In the genomic region with DNA sequence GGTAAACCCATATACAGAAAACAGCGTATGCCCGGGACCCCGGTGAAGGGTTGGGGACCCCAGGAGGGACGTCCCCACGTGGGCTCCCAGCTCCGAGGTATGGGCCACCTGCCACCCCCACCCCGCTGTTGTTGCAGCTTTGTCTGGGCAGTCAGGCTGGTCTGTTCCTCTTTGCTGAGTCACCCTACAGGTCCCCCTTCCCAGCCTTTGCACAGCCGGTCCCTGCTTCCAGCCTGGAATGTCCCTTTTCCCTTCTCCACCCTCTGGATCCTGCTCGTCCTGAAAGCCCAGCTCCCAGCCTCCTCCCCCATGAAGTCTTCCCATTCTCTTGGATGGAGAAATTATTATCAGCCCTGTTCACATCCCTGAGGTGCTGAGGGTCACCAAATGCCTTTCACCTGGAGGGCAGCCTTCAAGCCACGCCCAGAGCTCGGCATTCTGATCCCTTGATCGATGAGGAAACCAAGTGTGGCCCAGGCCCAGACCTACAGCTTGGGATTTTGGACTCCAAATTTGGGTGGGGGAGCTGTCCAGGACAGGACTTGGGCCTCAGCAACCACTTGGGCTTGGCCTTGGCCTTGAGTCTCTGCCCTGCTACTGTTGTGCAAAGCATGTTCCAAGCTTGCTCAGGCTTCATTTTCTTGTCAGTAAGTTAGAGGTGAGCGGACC, we compare ENCODE assay signal across 1 cellular context.
TF ChIP-seq lines count a peak whose summit lies in the region.

No MANE protein-coding gene starts in this region.

TF ChIP-seq in H1, 55 proteins besides CTCF, POLR2A, EP300 and RAD21:
- TF ChIP-seq BRCA1 (IDR thresholded peaks at IDR 0.05; ENCODE audit: low read depth, low read length) (no peak), KDM1A (IDR thresholded peaks at IDR 0.05; ENCODE audit: borderline replicate concordance, low read length) (0 out of 2 replicates have a peak, but pooled peaks have one; percentile 7), GABPA (IDR thresholded peaks at IDR 0.05; ENCODE audit: borderline replicate concordance, insufficient read depth, low read length) (no peak), KDM5A (IDR thresholded peaks at IDR 0.05; ENCODE audit: low read length) (no peak), TBP (IDR thresholded peaks at IDR 0.05; ENCODE audit: low read depth, low read length) (0 out of 2 replicates have a peak, but pooled peaks have one; percentile 21), JUND (IDR thresholded peaks at IDR 0.05; ENCODE audit: low read length) (peak; percentile 72), MAFK (IDR thresholded peaks at IDR 0.05; ENCODE audit: low read depth, low read length) (peak; percentile 87), TEAD4 (IDR thresholded peaks at IDR 0.05; ENCODE audit: low read depth, low read length) (0 out of 2 replicates have a peak, but pooled peaks have one; percentile 46), SRF (IDR thresholded peaks at IDR 0.05; ENCODE audit: low read depth, low read length) (no peak), GTF2F1 (IDR thresholded peaks at IDR 0.05; ENCODE audit: borderline replicate concordance, low read depth, low read length) (no peak), SP2 (IDR thresholded peaks at IDR 0.05; ENCODE audit: low read length) (no peak), ZNF274 (IDR thresholded peaks at IDR 0.05; ENCODE audit: borderline replicate concordance, extremely low read depth, low read length) (no peak), BACH1 (IDR thresholded peaks at IDR 0.05; ENCODE audit: low read length) (peak; percentile 91)
- TF ChIP-seq, protein P1, sequence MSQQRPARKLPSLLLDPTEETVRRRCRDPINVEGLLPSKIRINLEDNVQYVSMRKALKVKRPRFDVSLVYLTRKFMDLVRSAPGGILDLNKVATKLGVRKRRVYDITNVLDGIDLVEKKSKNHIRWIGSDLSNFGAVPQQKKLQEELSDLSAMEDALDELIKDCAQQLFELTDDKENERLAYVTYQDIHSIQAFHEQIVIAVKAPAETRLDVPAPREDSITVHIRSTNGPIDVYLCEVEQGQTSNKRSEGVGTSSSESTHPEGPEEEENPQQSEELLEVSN (IDR thresholded peaks at IDR 0.05) = no peak; the same call in 1 of the 2 replicates
- TF ChIP-seq, protein P2, sequence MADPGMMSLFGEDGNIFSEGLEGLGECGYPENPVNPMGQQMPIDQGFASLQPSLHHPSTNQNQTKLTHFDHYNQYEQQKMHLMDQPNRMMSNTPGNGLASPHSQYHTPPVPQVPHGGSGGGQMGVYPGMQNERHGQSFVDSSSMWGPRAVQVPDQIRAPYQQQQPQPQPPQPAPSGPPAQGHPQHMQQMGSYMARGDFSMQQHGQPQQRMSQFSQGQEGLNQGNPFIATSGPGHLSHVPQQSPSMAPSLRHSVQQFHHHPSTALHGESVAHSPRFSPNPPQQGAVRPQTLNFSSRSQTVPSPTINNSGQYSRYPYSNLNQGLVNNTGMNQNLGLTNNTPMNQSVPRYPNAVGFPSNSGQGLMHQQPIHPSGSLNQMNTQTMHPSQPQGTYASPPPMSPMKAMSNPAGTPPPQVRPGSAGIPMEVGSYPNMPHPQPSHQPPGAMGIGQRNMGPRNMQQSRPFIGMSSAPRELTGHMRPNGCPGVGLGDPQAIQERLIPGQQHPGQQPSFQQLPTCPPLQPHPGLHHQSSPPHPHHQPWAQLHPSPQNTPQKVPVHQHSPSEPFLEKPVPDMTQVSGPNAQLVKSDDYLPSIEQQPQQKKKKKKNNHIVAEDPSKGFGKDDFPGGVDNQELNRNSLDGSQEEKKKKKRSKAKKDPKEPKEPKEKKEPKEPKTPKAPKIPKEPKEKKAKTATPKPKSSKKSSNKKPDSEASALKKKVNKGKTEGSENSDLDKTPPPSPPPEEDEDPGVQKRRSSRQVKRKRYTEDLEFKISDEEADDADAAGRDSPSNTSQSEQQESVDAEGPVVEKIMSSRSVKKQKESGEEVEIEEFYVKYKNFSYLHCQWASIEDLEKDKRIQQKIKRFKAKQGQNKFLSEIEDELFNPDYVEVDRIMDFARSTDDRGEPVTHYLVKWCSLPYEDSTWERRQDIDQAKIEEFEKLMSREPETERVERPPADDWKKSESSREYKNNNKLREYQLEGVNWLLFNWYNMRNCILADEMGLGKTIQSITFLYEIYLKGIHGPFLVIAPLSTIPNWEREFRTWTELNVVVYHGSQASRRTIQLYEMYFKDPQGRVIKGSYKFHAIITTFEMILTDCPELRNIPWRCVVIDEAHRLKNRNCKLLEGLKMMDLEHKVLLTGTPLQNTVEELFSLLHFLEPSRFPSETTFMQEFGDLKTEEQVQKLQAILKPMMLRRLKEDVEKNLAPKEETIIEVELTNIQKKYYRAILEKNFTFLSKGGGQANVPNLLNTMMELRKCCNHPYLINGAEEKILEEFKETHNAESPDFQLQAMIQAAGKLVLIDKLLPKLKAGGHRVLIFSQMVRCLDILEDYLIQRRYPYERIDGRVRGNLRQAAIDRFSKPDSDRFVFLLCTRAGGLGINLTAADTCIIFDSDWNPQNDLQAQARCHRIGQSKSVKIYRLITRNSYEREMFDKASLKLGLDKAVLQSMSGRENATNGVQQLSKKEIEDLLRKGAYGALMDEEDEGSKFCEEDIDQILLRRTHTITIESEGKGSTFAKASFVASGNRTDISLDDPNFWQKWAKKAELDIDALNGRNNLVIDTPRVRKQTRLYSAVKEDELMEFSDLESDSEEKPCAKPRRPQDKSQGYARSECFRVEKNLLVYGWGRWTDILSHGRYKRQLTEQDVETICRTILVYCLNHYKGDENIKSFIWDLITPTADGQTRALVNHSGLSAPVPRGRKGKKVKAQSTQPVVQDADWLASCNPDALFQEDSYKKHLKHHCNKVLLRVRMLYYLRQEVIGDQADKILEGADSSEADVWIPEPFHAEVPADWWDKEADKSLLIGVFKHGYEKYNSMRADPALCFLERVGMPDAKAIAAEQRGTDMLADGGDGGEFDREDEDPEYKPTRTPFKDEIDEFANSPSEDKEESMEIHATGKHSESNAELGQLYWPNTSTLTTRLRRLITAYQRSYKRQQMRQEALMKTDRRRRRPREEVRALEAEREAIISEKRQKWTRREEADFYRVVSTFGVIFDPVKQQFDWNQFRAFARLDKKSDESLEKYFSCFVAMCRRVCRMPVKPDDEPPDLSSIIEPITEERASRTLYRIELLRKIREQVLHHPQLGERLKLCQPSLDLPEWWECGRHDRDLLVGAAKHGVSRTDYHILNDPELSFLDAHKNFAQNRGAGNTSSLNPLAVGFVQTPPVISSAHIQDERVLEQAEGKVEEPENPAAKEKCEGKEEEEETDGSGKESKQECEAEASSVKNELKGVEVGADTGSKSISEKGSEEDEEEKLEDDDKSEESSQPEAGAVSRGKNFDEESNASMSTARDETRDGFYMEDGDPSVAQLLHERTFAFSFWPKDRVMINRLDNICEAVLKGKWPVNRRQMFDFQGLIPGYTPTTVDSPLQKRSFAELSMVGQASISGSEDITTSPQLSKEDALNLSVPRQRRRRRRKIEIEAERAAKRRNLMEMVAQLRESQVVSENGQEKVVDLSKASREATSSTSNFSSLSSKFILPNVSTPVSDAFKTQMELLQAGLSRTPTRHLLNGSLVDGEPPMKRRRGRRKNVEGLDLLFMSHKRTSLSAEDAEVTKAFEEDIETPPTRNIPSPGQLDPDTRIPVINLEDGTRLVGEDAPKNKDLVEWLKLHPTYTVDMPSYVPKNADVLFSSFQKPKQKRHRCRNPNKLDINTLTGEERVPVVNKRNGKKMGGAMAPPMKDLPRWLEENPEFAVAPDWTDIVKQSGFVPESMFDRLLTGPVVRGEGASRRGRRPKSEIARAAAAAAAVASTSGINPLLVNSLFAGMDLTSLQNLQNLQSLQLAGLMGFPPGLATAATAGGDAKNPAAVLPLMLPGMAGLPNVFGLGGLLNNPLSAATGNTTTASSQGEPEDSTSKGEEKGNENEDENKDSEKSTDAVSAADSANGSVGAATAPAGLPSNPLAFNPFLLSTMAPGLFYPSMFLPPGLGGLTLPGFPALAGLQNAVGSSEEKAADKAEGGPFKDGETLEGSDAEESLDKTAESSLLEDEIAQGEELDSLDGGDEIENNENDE (IDR thresholded peaks at IDR 0.05; ENCODE audit: insufficient replicate concordance, low read length) = no peak
- TF ChIP-seq, protein P3, sequence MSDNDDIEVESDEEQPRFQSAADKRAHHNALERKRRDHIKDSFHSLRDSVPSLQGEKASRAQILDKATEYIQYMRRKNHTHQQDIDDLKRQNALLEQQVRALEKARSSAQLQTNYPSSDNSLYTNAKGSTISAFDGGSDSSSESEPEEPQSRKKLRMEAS (IDR thresholded peaks at IDR 0.05) = peak; percentile 48; the same call in 1 of the 2 replicates
